28 cellular contexts compared by ENCODE assay signal in genomic region chr4:153274967-153275366, GRCh38.
DNase-seq lines count a peak whose midpoint lies in the region; ATAC-seq, FAIRE-seq and TF ChIP-seq lines count a peak whose summit lies in the region.
"Had no signal": no experiment of that assay in that cellular context is flagged by ENCODE, and none has a peak within 500 bp of the region (broad histone marks: within the 10 kb centered on the region; RNA-seq: fewer than 3 reads in every experiment).

No MANE protein-coding gene starts in this region.

- H3K27me3 ChIP-seq in Caco-2 (replicated peaks; ENCODE audit: control insufficient read depth, insufficient read depth, low read length) (no peaks in the 10 kb centered on the region), RWPE2 (ENCODE audit: insufficient read depth, poor library complexity, severe bottlenecking) (no peaks in the 10 kb centered on the region), A673 (replicated peaks; ENCODE audit: insufficient read depth, low read depth, low read length, poor library complexity) (no peaks in the 10 kb centered on the region), lower lobe of right lung (ENCODE audit: low read depth) (no peaks in the 10 kb centered on the region)
- H3K27me3 ChIP-seq: gastroesophageal sphincter, neural progenitor cell, sigmoid colon, suprapubic skin had no signal

- POLR2A ChIA-PET in Caco-2 (lab: Charles Lee) = no interaction called here
- POLR2A ChIA-PET in A673 (lab: Charles Lee; ENCODE audit: low non-redundant PET) = no interaction called here

- H3K27ac Mint-ChIP-seq in Caco-2 (ENCODE audit: unreplicated experiment) = peak overlapping the region; percentile 79
- H3K27ac Mint-ChIP-seq: activated CD4-positive, alpha-beta T cell treated with anti-CD3 and anti-CD28 coated beads, Interleukin-2, amount 10 ng/mL, durations not matched to agents 7 days and 5 days; endodermal cell; immature natural killer cell; memory B cell; neural progenitor cell; stimulated activated naive B cell treated with anti-CD40 and anti-IgM and Interleukin-4, amounts not matched to agents 10 μg/mL and 1 μg/mL and 100 μg/mL, for 72 hours; T-helper 2 cell treated with Interferon-gamma antibody and Interleukin-4, amounts not matched to agents 5 μg/mL and 100 μg/mL, for 36 hours had no signal

- FAIRE-seq in GM12892 (lab: Jason Lieb, UNC) = no peak

- CTCF ChIA-PET in Caco-2 (lab: Charles Lee) (no interaction called here), A673 (lab: Charles Lee) (no interaction called here)

- no peak overlapping the region for H3K4me3 Mint-ChIP-seq in Caco-2 (ENCODE audit: unreplicated experiment)
- H3K4me3 Mint-ChIP-seq: activated CD4-positive, alpha-beta T cell treated with anti-CD3 and anti-CD28 coated beads, Interleukin-2, amount 10 ng/mL, durations not matched to agents 7 days and 5 days; endodermal cell; immature natural killer cell; memory B cell; neural progenitor cell; stimulated activated naive B cell treated with anti-CD40 and anti-IgM and Interleukin-4, amounts not matched to agents 10 μg/mL and 1 μg/mL and 100 μg/mL, for 72 hours; T-helper 2 cell treated with Interferon-gamma antibody and Interleukin-4, amounts not matched to agents 5 μg/mL and 100 μg/mL, for 36 hours had no signal

- H3K36me3 Mint-ChIP-seq in Caco-2 (ENCODE audit: insufficient read depth, unreplicated experiment) = peaks cover 26% of the 10 kb centered on the region
- H3K36me3 Mint-ChIP-seq: immature natural killer cell; stimulated activated naive B cell treated with anti-CD40 and anti-IgM and Interleukin-4, amounts not matched to agents 10 μg/mL and 1 μg/mL and 100 μg/mL, for 72 hours had no signal

- H3K4me1 Mint-ChIP-seq in Caco-2 (ENCODE audit: low read depth, unreplicated experiment) = peaks cover 29% of the 10 kb centered on the region
- H3K4me1 Mint-ChIP-seq: immature natural killer cell, memory B cell had no signal

- peaks cover 1% of the 10 kb centered on the region; the same call in 1 of the 2 replicates for H3K36me3 ChIP-seq in Caco-2 (ENCODE audit: control insufficient read depth, insufficient read depth, low read length)
- 0 out of 2 replicates have a peak, but pooled peaks cover 3% of the 10 kb centered on the region for H3K36me3 ChIP-seq in RWPE2 (ENCODE audit: low read depth)
- peaks cover 26% of the 10 kb centered on the region for H3K36me3 ChIP-seq in A673 (ENCODE audit: insufficient read depth, low read length, poor library complexity, severe bottlenecking)
- H3K36me3 ChIP-seq in lower lobe of right lung = peaks cover 5% of the 10 kb centered on the region
- H3K36me3 ChIP-seq: suprapubic skin had no signal

- no peaks in the 10 kb centered on the region for H3K9me3 ChIP-seq in Caco-2
- H3K9me3 ChIP-seq in RWPE2 (ENCODE audit: severe bottlenecking) = no peaks in the 10 kb centered on the region
- H3K9me3 ChIP-seq in A673 (ENCODE audit: low read depth, low read length, poor library complexity, severe bottlenecking) = no peaks in the 10 kb centered on the region
- H3K9me3 ChIP-seq in lower lobe of right lung = no peaks in the 10 kb centered on the region
- H3K9me3 ChIP-seq: gastroesophageal sphincter, sigmoid colon, suprapubic skin had no signal

- BruUV-seq in Caco-2 (replicated peaks; lab: Mats Ljungman, UMichigan) = no TSS peak
- no TSS peak for BruUV-seq in A673 (replicated peaks; lab: Mats Ljungman, UMichigan)

- DNase-seq in Caco-2 (no peak), RWPE2 (ENCODE audit: low spot score) (no peak), epithelial cell of esophagus (ENCODE audit: low read depth) (peak; percentile 67), left colon (no peak), A673 (ENCODE audit: low spot score) (no peak), GM12892 (ENCODE audit: insufficient read length) (no peak), lower lobe of right lung (no peak)
- DNase-seq: activated CD4-positive, alpha-beta T cell treated with anti-CD3 and anti-CD28 coated beads, Interleukin-2, amount 10 ng/mL, durations not matched to agents 7 days and 5 days; activated naive CD4-positive, alpha-beta T cell treated with anti-CD3 and anti-CD28 coated beads, Interleukin-2, amount 50 U/mL, for 16 hours; endodermal cell; GF-D8; hippocampal formation; immature natural killer cell; NCI-H1105; NCI-H187 treated with DMSO at 0.1 percent for 48 hours; NCI-H526; NK-92 treated with Interleukin-12 subunit alpha and Interleukin-12 subunit beta, amount 100 ng/mL, for 24 hours; PC-3; Right ventricle myocardium superior; sigmoid colon; stimulated activated CD4-positive, alpha-beta T cell treated with anti-CD3 and anti-CD28 coated beads, Interleukin-4, amount 100 ng/mL, for 4 hours; stimulated activated naive B cell treated with anti-CD40 and anti-IgM and Interleukin-4, amounts not matched to agents 10 μg/mL and 1 μg/mL and 100 μg/mL, for 72 hours had no signal

- H3K27ac ChIP-seq in RWPE2 (ENCODE audit: poor library complexity, severe bottlenecking) = no peak overlapping the region
- no peak overlapping the region for H3K27ac ChIP-seq in A673 (ENCODE audit: low read depth, low read length, poor library complexity, severe bottlenecking)
- H3K27ac ChIP-seq in lower lobe of right lung = no peak overlapping the region
- H3K27ac ChIP-seq: gastroesophageal sphincter, neural progenitor cell, sigmoid colon had no signal

- peaks cover 21% of the 10 kb centered on the region for H3K4me1 ChIP-seq in Caco-2
- no peaks in the 10 kb centered on the region for H3K4me1 ChIP-seq in RWPE2 (ENCODE audit: insufficient read depth, poor library complexity, severe bottlenecking)
- H3K4me1 ChIP-seq in A673 (ENCODE audit: insufficient read depth, low read length, poor library complexity, severe bottlenecking) = peaks cover 5% of the 10 kb centered on the region
- H3K4me1 ChIP-seq in lower lobe of right lung = no peaks in the 10 kb centered on the region
- H3K4me1 ChIP-seq: neural progenitor cell had no signal

- intact Hi-C loops in Caco-2 (cut with micrococcal nuclease; ENCODE audit: unreplicated experiment) (loop anchor here (5.0 kb wide), 2 partner anchors 68 to 133 kb away; no protein-coding TSS in a partner anchor), left colon (cut with DNase I, micrococcal nuclease) (no loop called here), A673 (cut with micrococcal nuclease; ENCODE audit: unreplicated experiment) (no loop called here), lower lobe of right lung (cut with DNase I) (no loop called here)

- H3K9me3 Mint-ChIP-seq in Caco-2 (ENCODE audit: unreplicated experiment) = peaks cover 9% of the 10 kb centered on the region
- H3K9me3 Mint-ChIP-seq: activated CD4-positive, alpha-beta T cell treated with anti-CD3 and anti-CD28 coated beads, Interleukin-2, amount 10 ng/mL, durations not matched to agents 7 days and 5 days; endodermal cell; immature natural killer cell; memory B cell; neural progenitor cell; stimulated activated naive B cell treated with anti-CD40 and anti-IgM and Interleukin-4, amounts not matched to agents 10 μg/mL and 1 μg/mL and 100 μg/mL, for 72 hours; T-helper 2 cell treated with Interferon-gamma antibody and Interleukin-4, amounts not matched to agents 5 μg/mL and 100 μg/mL, for 36 hours had no signal

- no peaks in the 10 kb centered on the region for H3K27me3 Mint-ChIP-seq in Caco-2 (ENCODE audit: insufficient read depth, unreplicated experiment)
- H3K27me3 Mint-ChIP-seq: activated CD4-positive, alpha-beta T cell treated with anti-CD3 and anti-CD28 coated beads, Interleukin-2, amount 10 ng/mL, durations not matched to agents 7 days and 5 days; stimulated activated naive B cell treated with anti-CD40 and anti-IgM and Interleukin-4, amounts not matched to agents 10 μg/mL and 1 μg/mL and 100 μg/mL, for 72 hours had no signal

- no peak for TF ChIP-seq CTCF in Caco-2 (IDR thresholded peaks at IDR 0.05; ENCODE audit: insufficient read depth in 1 of 2, low read depth in 1 of 2, low read length in 1 of 2, severe bottlenecking in 1 of 2, unreplicated experiment in 1 of 2)
- TF ChIP-seq CTCF in RWPE2 (IDR thresholded peaks at IDR 0.05; ENCODE audit: poor library complexity, severe bottlenecking) = no peak
- no peak for TF ChIP-seq CTCF in epithelial cell of esophagus (IDR thresholded peaks at IDR 0.05; ENCODE audit: insufficient read depth, low read depth, low read length, missing control alignments)
- no peak for TF ChIP-seq CTCF in A673 (conservative IDR thresholded peaks at IDR 0.05; ENCODE audit: low read depth, low read length)
- no peak for TF ChIP-seq CTCF in lower lobe of right lung (IDR thresholded peaks at IDR 0.05)

- ATAC-seq in RWPE2 (ENCODE audit: low read depth) (0 out of 3 replicates have a peak, but pooled peaks have one; percentile 25), left colon (peak; percentile 94), GM18867 (IDR thresholded peaks at IDR 0.05; ENCODE audit: unreplicated experiment) (no peak), lower lobe of right lung (no peak)
- ATAC-seq: gastroesophageal sphincter; PC-3; stimulated activated naive B cell treated with anti-CD40 and anti-IgM and Interleukin-4, amounts not matched to agents 10 μg/mL and 1 μg/mL and 100 μg/mL, for 72 hours had no signal

- no peak for TF ChIP-seq POLR2A in GM12892 (IDR thresholded peaks at IDR 0.05; ENCODE audit: low read depth, low read length)

- H3K4me3 ChIP-seq in Caco-2 (ENCODE audit: low read depth, low read length) (no peak overlapping the region), RWPE2 (ENCODE audit: severe bottlenecking) (no peak overlapping the region), epithelial cell of esophagus (ENCODE audit: low read length) (no peak overlapping the region), A673 (ENCODE audit: low read depth, low read length, poor library complexity, severe bottlenecking) (no peak overlapping the region), lower lobe of right lung (no peak overlapping the region)
- H3K4me3 ChIP-seq: gastroesophageal sphincter, neural progenitor cell, sigmoid colon, suprapubic skin had no signal

Comparison
In these comparisons a context has a peak if more than half of its experiments do, and no peak if none do; other contexts are left out.
1. ATAC-seq: peak in RWPE2 (single experiment) and left colon (single experiment); none in GM18867 (single experiment) and lower lobe of right lung (0 of 2).